In genomic region chr17:45168991-45169752, GRCh38 we compare ENCODE assay signal across 20 cellular contexts. TPM values are rescaled to one million over a fixed set of nuclear protein-coding genes. Genes with fewer than 3 reads are reported as not detected.
DNase-seq lines count a peak whose midpoint lies in the region; ATAC-seq, FAIRE-seq and TF ChIP-seq lines count a peak whose summit lies in the region.
"Had no signal": no experiment of that assay in that cellular context is flagged by ENCODE, and none has a peak within 500 bp of the region (broad histone marks: within the 10 kb centered on the region; RNA-seq: fewer than 3 reads in every experiment).

No MANE protein-coding gene starts in this region.

- no TSS peak for BruUV-seq in MCF 10A (replicated peaks; lab: Mats Ljungman, UMichigan)

- H4K20me1 ChIP-seq in BLaER1 treated with 17β-estradiol and CSF1 and Interleukin-3, amounts not matched to agents 10 nM and 100 nM, result no peaks in the 10 kb centered on the region

- no peaks in the 10 kb centered on the region for H3K9me3 Mint-ChIP-seq in MCF 10A (ENCODE audit: unreplicated experiment)
- H3K9me3 Mint-ChIP-seq: activated CD8-positive, alpha-beta T cell treated with anti-CD3 and anti-CD28 coated beads for 36 hours; activated naive CD8-positive, alpha-beta T cell treated with anti-CD3 and anti-CD28 coated beads, Interleukin-2, amount 10 ng/mL, durations not matched to agents 7 days and 5 days; activated T-cell treated with anti-CD3 and anti-CD28 coated beads, Interleukin-2, amount 50 U/mL, for 72 hours; CD4-positive, CD25-positive, alpha-beta regulatory T cell; naive thymus-derived CD8-positive, alpha-beta T cell had no signal

- peak overlapping the region in 4 of 11 experiments; percentile 9 to 95 (median 94); a peak in 2 of 22 replicates for H3K4me2 ChIP-seq in BLaER1 treated with 17β-estradiol and CSF1 and Interleukin-3, amounts not matched to agents 10 nM and 100 nM

- TF ChIP-seq CTCF in MCF 10A (IDR thresholded peaks at IDR 0.05; ENCODE audit: unreplicated experiment), result no peak
- no peak for TF ChIP-seq CTCF in kidney (IDR thresholded peaks at IDR 0.05; ENCODE audit: borderline replicate concordance, extremely low read depth, insufficient read depth)

- peaks cover 61 to 98% (median 72%) of the 10 kb centered on the region in 10 experiments for H3K4me1 ChIP-seq in BLaER1 treated with 17β-estradiol and CSF1 and Interleukin-3, amounts not matched to agents 10 nM and 100 nM
- peaks cover 23 to 26% of the 10 kb centered on the region in 2 donors for H3K4me1 ChIP-seq in kidney (ENCODE audit: control insufficient read depth in 1 of 2, insufficient read depth in 1 of 2, low read depth in 1 of 2, low read length in 2 of 2)

- intact Hi-C loops in MCF 10A (cut with micrococcal nuclease), result no loop called here
- intact Hi-C loops in kidney (cut with DNase I), result no loop called here

- 0 out of 22 replicates have a peak overlapping the region, but pooled peaks of 1 of the 11 experiments have one; percentile 74 for H3K9ac ChIP-seq in BLaER1 treated with 17β-estradiol and CSF1 and Interleukin-3, amounts not matched to agents 10 nM and 100 nM
- H3K9ac ChIP-seq in kidney (ENCODE audit: low read length in 2 of 2), result no peak overlapping the region

- peaks cover 0 to 11% (median 3%) of the 10 kb centered on the region in 11 experiments; a peak in 4 of 22 replicates for H3K36me3 ChIP-seq in BLaER1 treated with 17β-estradiol and CSF1 and Interleukin-3, amounts not matched to agents 10 nM and 100 nM
- H3K36me3 ChIP-seq in kidney (ENCODE audit: control insufficient read depth in 1 of 2, insufficient read depth in 2 of 2, low read length in 2 of 2), result peaks cover 0 to 13% of the 10 kb centered on the region in 2 donors
- H3K36me3 ChIP-seq: brain microvascular endothelial cell had no signal

- FAIRE-seq in kidney (lab: Jason Lieb, UNC), result no peak

- no peaks in the 10 kb centered on the region for H3K9me3 ChIP-seq in BLaER1 treated with 17β-estradiol and CSF1 and Interleukin-3, amounts not matched to agents 10 nM and 100 nM (replicated peaks in 1 of 11)
- H3K9me3 ChIP-seq in kidney (ENCODE audit: control insufficient read depth in 1 of 2, low read length in 2 of 2), result no peaks in the 10 kb centered on the region

- POLR2A ChIA-PET in MCF 10A (lab: Yijun Ruan, JAX), result interaction anchor here (5.9 to 21.2 kb wide), 3 partner anchors 8 to 26 kb away, joined by 79 to 1083 read pairs (median 300); partner anchors contain the start of genes HEXIM1 and HEXIM2

- no peaks in the 10 kb centered on the region for H3K27me3 ChIP-seq in BLaER1 treated with 17β-estradiol and CSF1 and Interleukin-3, amounts not matched to agents 10 nM and 100 nM
- H3K27me3 ChIP-seq: brain microvascular endothelial cell had no signal

- H3K36me3 Mint-ChIP-seq in MCF 10A (ENCODE audit: insufficient read depth, unreplicated experiment), result peaks cover 8% of the 10 kb centered on the region
- H3K36me3 Mint-ChIP-seq: CD4-positive, CD25-positive, alpha-beta regulatory T cell; naive thymus-derived CD8-positive, alpha-beta T cell had no signal

- H3K4me1 Mint-ChIP-seq in MCF 10A (ENCODE audit: insufficient read depth, unreplicated experiment), result peaks cover 22% of the 10 kb centered on the region

- peak overlapping the region in 7 of 11 experiments; percentile 81 to 91 (median 88); a peak in 13 of 22 replicates for H3K27ac ChIP-seq in BLaER1 treated with 17β-estradiol and CSF1 and Interleukin-3, amounts not matched to agents 10 nM and 100 nM
- no peak overlapping the region for H3K27ac ChIP-seq in kidney (ENCODE audit: low read depth in 2 of 2, low read length in 2 of 2)
- H3K27ac ChIP-seq: brain microvascular endothelial cell, HL-60, WERI-Rb-1 had no signal

- H3K4me3 Mint-ChIP-seq in MCF 10A (ENCODE audit: unreplicated experiment), result no peak overlapping the region
- H3K4me3 Mint-ChIP-seq: activated CD8-positive, alpha-beta T cell treated with anti-CD3 and anti-CD28 coated beads for 36 hours; activated naive CD8-positive, alpha-beta T cell treated with anti-CD3 and anti-CD28 coated beads, Interleukin-2, amount 10 ng/mL, durations not matched to agents 7 days and 5 days; activated T-cell treated with anti-CD3 and anti-CD28 coated beads, Interleukin-2, amount 50 U/mL, for 72 hours had no signal

- H3K4me3 ChIP-seq in BLaER1 treated with 17β-estradiol and CSF1 and Interleukin-3, amounts not matched to agents 10 nM and 100 nM, result no peak overlapping the region
- no peak overlapping the region for H3K4me3 ChIP-seq in kidney (ENCODE audit: low read length in 2 of 2)

- DNase-seq in MCF 10A (ENCODE audit: unreplicated experiment), result no peak
- DNase-seq in kidney, result peak; percentile 67
- no peak for DNase-seq in activated effector memory CD4-positive, alpha-beta T cell treated with anti-CD3 and anti-CD28 coated beads, Interleukin-2, amount 50 U/mL, for 16 hours
- DNase-seq: activated CD8-positive, alpha-beta T cell treated with anti-CD3 and anti-CD28 coated beads for 36 hours; activated naive CD8-positive, alpha-beta T cell treated with anti-CD3 and anti-CD28 coated beads, Interleukin-2, amount 10 ng/mL, durations not matched to agents 7 days and 5 days; activated T-cell treated with anti-CD3 and anti-CD28 coated beads, Interleukin-2, amount 50 U/mL, for 72 hours; brain microvascular endothelial cell; CD4-positive, CD25-positive, alpha-beta regulatory T cell; DMS79 treated with DMSO at 0.1 percent for 48 hours; kidney glomerular epithelial cell; mesenchymal stem cell; naive thymus-derived CD8-positive, alpha-beta T cell; NCI-H1930; Right ventricle myocardium superior; stimulated activated naive CD4-positive, alpha-beta T cell; WERI-Rb-1 had no signal

- H3K27ac Mint-ChIP-seq in MCF 10A (ENCODE audit: low read depth, unreplicated experiment), result peak overlapping the region; percentile 35
- H3K27ac Mint-ChIP-seq: activated naive CD8-positive, alpha-beta T cell treated with anti-CD3 and anti-CD28 coated beads, Interleukin-2, amount 10 ng/mL, durations not matched to agents 7 days and 5 days; activated T-cell treated with anti-CD3 and anti-CD28 coated beads, Interleukin-2, amount 50 U/mL, for 72 hours; CD4-positive, CD25-positive, alpha-beta regulatory T cell had no signal

- ATAC-seq in HG02610 (IDR thresholded peaks at IDR 0.05; ENCODE audit: unreplicated experiment) (no peak), GM21367 (IDR thresholded peaks at IDR 0.05; ENCODE audit: unreplicated experiment) (no peak)
- ATAC-seq: activated CD8-positive, alpha-beta T cell treated with anti-CD3 and anti-CD28 coated beads for 36 hours; activated T-cell treated with anti-CD3 and anti-CD28 coated beads, Interleukin-2, amount 50 U/mL, for 72 hours; naive thymus-derived CD8-positive, alpha-beta T cell had no signal

- no peaks in the 10 kb centered on the region for H3K27me3 Mint-ChIP-seq in MCF 10A (ENCODE audit: insufficient read depth, unreplicated experiment)
- H3K27me3 Mint-ChIP-seq: activated CD8-positive, alpha-beta T cell treated with anti-CD3 and anti-CD28 coated beads for 36 hours; activated naive CD8-positive, alpha-beta T cell treated with anti-CD3 and anti-CD28 coated beads, Interleukin-2, amount 10 ng/mL, durations not matched to agents 7 days and 5 days; CD4-positive, CD25-positive, alpha-beta regulatory T cell; naive thymus-derived CD8-positive, alpha-beta T cell had no signal

- CTCF ChIA-PET in MCF 10A (lab: Yijun Ruan, JAX), result interaction anchor here (0.7 to 6.5 kb wide), 4 partner anchors 18 to 103 kb away, joined by 3 to 108 read pairs (median 45); partner anchors contain the start of genes ACBD4 and HEXIM1

RNA-seq across cellular contexts. Expression of gene HEXIM2, which starts 7.5 kb away (rescaled TPM):
- total RNA-seq in MCF 10A (2022) (5.1 and 7.7 TPM in 2 replicates), kidney (6.2 TPM)
- polyA plus RNA-seq in kidney (ENCODE audit: insufficient read depth, low read depth, low replicate concordance), result 29.1 TPM

RNA-seq across cellular contexts. Expression of gene HEXIM1, which starts 20.9 kb away (rescaled TPM):
- total RNA-seq in MCF 10A (2022) (22.5 and 26.7 TPM in 2 replicates), kidney (34.7 TPM)
- 25.0 TPM for polyA plus RNA-seq in kidney (ENCODE audit: insufficient read depth, low read depth, low replicate concordance)

RNA-seq across cellular contexts. Expression of gene ACBD4, which starts 33.7 kb away (rescaled TPM):
- total RNA-seq in MCF 10A (2022) (7.2 and 7.8 TPM in 2 replicates), kidney (19.2 TPM)
- polyA plus RNA-seq in kidney (ENCODE audit: insufficient read depth, low read depth, low replicate concordance), result 46.3 TPM

RNA-seq across cellular contexts. Expression of gene PLCD3, which starts 36.9 kb away (rescaled TPM):
- 54.5 and 69.7 TPM in 2 replicates for total RNA-seq in MCF 10A (2022)
- total RNA-seq in kidney, result 111 TPM
- 14.8 TPM for polyA plus RNA-seq in kidney (ENCODE audit: insufficient read depth, low read depth, low replicate concordance)

RNA-seq across cellular contexts. Expression of gene FMNL1, which starts 52.5 kb away (rescaled TPM):
- total RNA-seq in MCF 10A (2022), result 28.1 and 35.8 TPM in 2 replicates
- 32.9 TPM for total RNA-seq in kidney
- 2.3 TPM for polyA plus RNA-seq in kidney (ENCODE audit: insufficient read depth, low read depth, low replicate concordance)

Comparison
In these comparisons a context has a peak if more than half of its experiments do, and no peak if none do; other contexts are left out.
1. H3K27ac ChIP-seq: peak in BLaER1 treated with 17β-estradiol and CSF1 and Interleukin-3, amounts not matched to agents 10 nM and 100 nM (7 of 11); none in kidney (0 of 2).